Comparison of ENCODE assay signal across 11 cellular contexts in the genomic region with DNA sequence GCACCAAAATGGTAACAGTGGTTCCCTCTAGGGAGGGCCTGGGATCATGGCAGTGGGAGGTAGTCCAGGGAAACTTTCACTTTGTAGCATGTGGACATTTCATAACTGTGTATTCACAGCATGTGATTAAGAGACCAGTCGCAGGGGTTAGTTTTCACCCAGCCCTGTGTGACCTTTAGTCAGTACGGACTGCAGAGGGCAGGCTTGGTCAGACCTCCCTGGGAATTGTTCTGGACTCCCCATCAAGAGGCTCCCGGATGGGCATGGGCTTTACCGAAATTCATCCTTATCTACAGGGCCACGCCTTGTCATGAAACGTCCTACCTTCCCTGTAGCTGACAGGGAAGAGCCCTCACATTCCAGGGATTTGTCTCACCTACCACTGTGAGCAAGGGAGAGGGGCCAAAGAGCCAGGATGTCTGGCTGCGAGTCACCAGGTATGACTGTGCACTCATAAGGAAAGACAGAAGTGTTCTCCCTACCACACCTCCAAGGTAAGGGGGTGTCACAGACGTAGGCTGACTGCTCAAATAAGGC. TPM values are rescaled to one million over a fixed set of nuclear protein-coding genes. Genes with fewer than 3 reads are reported as not detected.
A peak's percentile ranks its signal among the peaks of the same experiment; 100 is the strongest.
DNase-seq lines count a peak whose midpoint lies in the region; ATAC-seq, FAIRE-seq and TF ChIP-seq lines count a peak whose summit lies in the region.
"Had no signal": no experiment of that assay in that cellular context is flagged by ENCODE, and none has a peak within 500 bp of the region (broad histone marks: within the 10 kb centered on the region; RNA-seq: fewer than 3 reads in every experiment).

No MANE protein-coding gene starts in this region.

- peak; percentile 83 for ATAC-seq in PC-3
- ATAC-seq in HG03439 (IDR thresholded peaks at IDR 0.05; ENCODE audit: unreplicated experiment) = no peak

- H3K9me3 ChIP-seq in PC-3 (ENCODE audit: low read length) (no peaks in the 10 kb centered on the region), esophagus squamous epithelium (no peaks in the 10 kb centered on the region), liver (ENCODE audit: control insufficient read depth in 4 of 4, low read length in 3 of 4) (no peaks in the 10 kb centered on the region), colonic mucosa (no peaks in the 10 kb centered on the region)

- DNase-seq in PC-3 = peak; percentile 90
- no peak for DNase-seq in esophagus squamous epithelium (lab: John Stamatoyannopoulos, UW)
- DNase-seq in urothelium cell line (ENCODE audit: low spot score) = peak; percentile 28
- no peak for DNase-seq in CD14-positive monocyte (ENCODE audit: low spot score)
- DNase-seq in colonic mucosa = no peak
- DNase-seq: activated T-cell treated with anti-CD3 and anti-CD28 coated beads, Interleukin-2, amount 50 U/mL, for 72 hours; NCI-H1092 had no signal

- peaks cover 42% of the 10 kb centered on the region for H3K4me1 ChIP-seq in PC-3 (ENCODE audit: insufficient read depth, low read length)
- peaks cover 0 to 72% (median 51%) of the 10 kb centered on the region in 3 donors for H3K4me1 ChIP-seq in esophagus squamous epithelium
- H3K4me1 ChIP-seq in liver (ENCODE audit: control insufficient read depth in 4 of 4, insufficient read depth in 4 of 4, low read length in 3 of 4) = peaks cover 33 to 70% (median 59%) of the 10 kb centered on the region in 4 donors
- no peaks in the 10 kb centered on the region for H3K4me1 ChIP-seq in colonic mucosa

- no TSS peak for BruUV-seq in PC-3 (replicated peaks; lab: Mats Ljungman, UMichigan)

- H3K27me3 ChIP-seq in PC-3 (ENCODE audit: low read length) = no peaks in the 10 kb centered on the region
- no peaks in the 10 kb centered on the region for H3K27me3 ChIP-seq in esophagus squamous epithelium
- no peaks in the 10 kb centered on the region for H3K27me3 ChIP-seq in liver (ENCODE audit: control insufficient read depth in 4 of 4, insufficient read depth in 4 of 4, low read length in 3 of 4)
- no peaks in the 10 kb centered on the region for H3K27me3 ChIP-seq in colonic mucosa

- peaks cover 0 to 1% (median 1%) of the 10 kb centered on the region in 3 donors for H3K27me3 Mint-ChIP-seq in CD14-positive monocyte (ENCODE audit: low read depth in 3 of 3)
- H3K27me3 Mint-ChIP-seq: dendritic cell treated with granulocyte-macrophage colony-stimulating factor and Interleukin-4, amounts not matched to agents 40 ng/mL and 50 ng/mL, for 4 days had no signal

- peak overlapping the region; percentile 46; the same call in 1 of the 2 replicates for H3K4me2 ChIP-seq in PC-3 (ENCODE audit: low read length)

- peak overlapping the region in 1 of 7 donors; percentile 25 for H3K27ac Mint-ChIP-seq in CD14-positive monocyte

- H3K36me3 Mint-ChIP-seq in CD14-positive monocyte = peaks cover 95 to 99% of the 10 kb centered on the region in 2 donors

- H3K27ac ChIP-seq in PC-3 (ENCODE audit: low read length) (peak overlapping the region; percentile 78), esophagus squamous epithelium (peak overlapping the region; percentile 74 to 89 (median 88)), liver (ENCODE audit: low read depth in 1 of 2, low read length in 2 of 2) (peak overlapping the region; percentile 72 to 90), colonic mucosa (no peak overlapping the region)

- H4K20me1 ChIP-seq in PC-3 (ENCODE audit: low read length) = no peaks in the 10 kb centered on the region

- H3K9me3 Mint-ChIP-seq in CD14-positive monocyte = no peaks in the 10 kb centered on the region
- H3K9me3 Mint-ChIP-seq: activated T-cell treated with anti-CD3 and anti-CD28 coated beads, Interleukin-2, amount 50 U/mL, for 72 hours; dendritic cell treated with granulocyte-macrophage colony-stimulating factor and Interleukin-4, amounts not matched to agents 40 ng/mL and 50 ng/mL, for 4 days had no signal

- no peak overlapping the region for H2AFZ ChIP-seq in PC-3 (ENCODE audit: low read length)

- 67 to 69% methylated on average over 2 to 8 of the region's 8 CpGs for WGBS in esophagus squamous epithelium, 2 donors
- WGBS in liver = 34% methylated on average over 8 of the region's 8 CpGs

- H3K4me3 ChIP-seq in PC-3 (ENCODE audit: low read length) (no peak overlapping the region), esophagus squamous epithelium (no peak overlapping the region), liver (ENCODE audit: low read depth in 1 of 3, low read length in 3 of 3) (no peak overlapping the region), colonic mucosa (no peak overlapping the region)

- TF ChIP-seq RAD21 in liver (IDR thresholded peaks at IDR 0.05) = peak; percentile 63 to 64

- no peaks in the 10 kb centered on the region for H3K4me1 Mint-ChIP-seq in CD14-positive monocyte

- H3K9me2 ChIP-seq in PC-3 (replicated peaks; ENCODE audit: low read length) = no peaks in the 10 kb centered on the region

- H3K9ac ChIP-seq in PC-3 (ENCODE audit: low read length) (no peak overlapping the region; the same call in 1 of the 2 replicates), liver (ENCODE audit: low read depth in 1 of 2, low read length in 2 of 2) (no peak overlapping the region), colonic mucosa (ENCODE audit: low read depth in 2 of 2, low read length in 2 of 2) (peak overlapping the region in 1 of 2 donors; percentile 16)

- intact Hi-C loops in PC-3 (cut with micrococcal nuclease) = no loop called here
- intact Hi-C loops in esophagus squamous epithelium (cut with DNase I) = no loop called here
- intact Hi-C loops in CD14-positive monocyte (cut with micrococcal nuclease) = no loop called here
- intact Hi-C loops in colonic mucosa (cut with DNase I) = no loop called here

- POLR2A ChIA-PET in PC-3 (lab: Charles Lee; ENCODE audit: unreplicated experiment) = no interaction called here

- no peak overlapping the region for H3K4me3 Mint-ChIP-seq in CD14-positive monocyte
- H3K4me3 Mint-ChIP-seq: activated T-cell treated with anti-CD3 and anti-CD28 coated beads, Interleukin-2, amount 50 U/mL, for 72 hours; dendritic cell treated with granulocyte-macrophage colony-stimulating factor and Interleukin-4, amounts not matched to agents 40 ng/mL and 50 ng/mL, for 4 days had no signal

- no peak for FAIRE-seq in urothelium cell line (lab: Jason Lieb, UNC)
- FAIRE-seq: TTC549 had no signal

- CTCF ChIA-PET in PC-3 (lab: Charles Lee) = interaction anchor here (0.6 to 1.2 kb wide), 2 partner anchors 16 to 38 kb away, joined by 3 to 4 read pairs; no protein-coding TSS in a partner anchor

- H3K36me3 ChIP-seq in PC-3 (ENCODE audit: low read depth, low read length) = peaks cover 53% of the 10 kb centered on the region
- H3K36me3 ChIP-seq in esophagus squamous epithelium = peaks cover 26 to 100% (median 42%) of the 10 kb centered on the region in 3 donors
- H3K36me3 ChIP-seq in liver (ENCODE audit: control insufficient read depth in 4 of 4, insufficient read depth in 3 of 4, low read depth in 1 of 4, low read length in 3 of 4) = peaks cover 10 to 23% (median 22%) of the 10 kb centered on the region in 4 donors
- H3K36me3 ChIP-seq in colonic mucosa = peaks cover 41% of the 10 kb centered on the region

- no peaks in the 10 kb centered on the region for H3K79me2 ChIP-seq in PC-3 (ENCODE audit: low read length)

- peak; percentile 21; the same call in 1 of the 2 replicates for TF ChIP-seq CTCF in PC-3 (conservative IDR thresholded peaks at IDR 0.05; ENCODE audit: low read depth, low read length)
- no peak for TF ChIP-seq CTCF in esophagus squamous epithelium (IDR thresholded peaks at IDR 0.05)
- peak; percentile 29 for TF ChIP-seq CTCF in liver (IDR thresholded peaks at IDR 0.05; ENCODE audit: low read depth, low read length, missing input control)
- TF ChIP-seq CTCF in CD14-positive monocyte (IDR thresholded peaks at IDR 0.05) = no peak
- no peak for TF ChIP-seq CTCF in colonic mucosa (IDR thresholded peaks at IDR 0.05)

- H3F3A ChIP-seq in PC-3 (ENCODE audit: low read length, unreplicated experiment) = no peaks in the 10 kb centered on the region

- TF ChIP-seq POLR2A in esophagus squamous epithelium (IDR thresholded peaks at IDR 0.05) = no peak

TF ChIP-seq in liver, 16 proteins besides CTCF, POLR2A, EP300 and RAD21 (continues in another document):
- TF ChIP-seq, protein P1, sequence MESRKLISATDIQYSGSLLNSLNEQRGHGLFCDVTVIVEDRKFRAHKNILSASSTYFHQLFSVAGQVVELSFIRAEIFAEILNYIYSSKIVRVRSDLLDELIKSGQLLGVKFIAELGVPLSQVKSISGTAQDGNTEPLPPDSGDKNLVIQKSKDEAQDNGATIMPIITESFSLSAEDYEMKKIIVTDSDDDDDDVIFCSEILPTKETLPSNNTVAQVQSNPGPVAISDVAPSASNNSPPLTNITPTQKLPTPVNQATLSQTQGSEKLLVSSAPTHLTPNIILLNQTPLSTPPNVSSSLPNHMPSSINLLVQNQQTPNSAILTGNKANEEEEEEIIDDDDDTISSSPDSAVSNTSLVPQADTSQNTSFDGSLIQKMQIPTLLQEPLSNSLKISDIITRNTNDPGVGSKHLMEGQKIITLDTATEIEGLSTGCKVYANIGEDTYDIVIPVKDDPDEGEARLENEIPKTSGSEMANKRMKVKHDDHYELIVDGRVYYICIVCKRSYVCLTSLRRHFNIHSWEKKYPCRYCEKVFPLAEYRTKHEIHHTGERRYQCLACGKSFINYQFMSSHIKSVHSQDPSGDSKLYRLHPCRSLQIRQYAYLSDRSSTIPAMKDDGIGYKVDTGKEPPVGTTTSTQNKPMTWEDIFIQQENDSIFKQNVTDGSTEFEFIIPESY (IDR thresholded peaks at IDR 0.05) = peak; percentile 85
- peak; percentile 91 for TF ChIP-seq NR2F2 (IDR thresholded peaks at IDR 0.05)
- TF ChIP-seq EGR1 (IDR thresholded peaks at IDR 0.05; ENCODE audit: low read depth in 2 of 2) = peak in 1 of 2 donors; percentile 69
- TF ChIP-seq, protein P2, sequence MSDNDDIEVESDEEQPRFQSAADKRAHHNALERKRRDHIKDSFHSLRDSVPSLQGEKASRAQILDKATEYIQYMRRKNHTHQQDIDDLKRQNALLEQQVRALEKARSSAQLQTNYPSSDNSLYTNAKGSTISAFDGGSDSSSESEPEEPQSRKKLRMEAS (IDR thresholded peaks at IDR 0.05) = peak; percentile 91
- peak; percentile 93 to 97 for TF ChIP-seq HNF4A (conservative IDR thresholded peaks at IDR 0.05)

RNA-seq across cellular contexts. Expression of a gene that starts 19.9 kb away (rescaled TPM):
- total RNA-seq in PC-3 (2014; rRNA removed) = not detected in 2 replicates
- 1,000 to 10,000 TPM in 1 of 4 donors, 100 to 1,000 TPM in 3; 166 to 1,028 (median 489) TPM for total RNA-seq in esophagus squamous epithelium
- 100 to 1,000 TPM in 1 of 2 donors, 10 to 100 TPM in 1; 72.9 to 156 TPM for total RNA-seq in liver
- polyA plus RNA-seq in liver = 100 to 1,000 TPM; 318 to 878 TPM
- polyA plus RNA-seq in CD14-positive monocyte = 1 to 10 TPM; 3.5 to 3.8 TPM
- 10 to 100 TPM; 30.2 to 60.5 TPM for total RNA-seq in colonic mucosa
- total RNA-seq: activated T-cell treated with anti-CD3 and anti-CD28 coated beads, Interleukin-2, amount 50 U/mL, for 72 hours had no signal

RNA-seq across cellular contexts. Expression of a gene that starts 40.6 kb away (rescaled TPM):
- total RNA-seq in PC-3 (2014; rRNA removed) = 90.0 and 139 TPM in 2 replicates
- 100 to 1,000 TPM in 1 of 4 donors, 10 to 100 TPM in 3; 55.5 to 109 (median 95.4) TPM for total RNA-seq in esophagus squamous epithelium
- 100 to 1,000 TPM in 1 of 2 donors, 10 to 100 TPM in 1; 50.9 to 101 TPM for total RNA-seq in liver
- 10 to 100 TPM; 33.2 to 45.1 TPM for polyA plus RNA-seq in liver
- polyA plus RNA-seq in CD14-positive monocyte = 10 to 100 TPM; 30.8 to 46.4 TPM
- total RNA-seq in colonic mucosa = 100 to 1,000 TPM; 153 to 220 TPM

Comparison
In these comparisons a context has a peak if more than half of its experiments do, and no peak if none do; other contexts are left out.
1. DNase-seq: peak in PC-3 (single experiment) and urothelium cell line (single experiment); none in esophagus squamous epithelium (single experiment), CD14-positive monocyte (single experiment) and colonic mucosa (single experiment).
2. CTCF ChIP-seq: peak in PC-3 (single experiment) and liver (single experiment); none in esophagus squamous epithelium (0 of 6), CD14-positive monocyte (single experiment) and colonic mucosa (single experiment).
3. RNA of a gene that starts 19.9 kb away (total RNA-seq): 166 to 1,028 TPM in esophagus squamous epithelium, 72.9 to 156 TPM in liver and 30.2 to 60.5 TPM in colonic mucosa; not detected in PC-3; every median in the first group is over 10 times any median in the second.